8 cellular contexts compared by ENCODE assay signal in the genomic region with DNA sequence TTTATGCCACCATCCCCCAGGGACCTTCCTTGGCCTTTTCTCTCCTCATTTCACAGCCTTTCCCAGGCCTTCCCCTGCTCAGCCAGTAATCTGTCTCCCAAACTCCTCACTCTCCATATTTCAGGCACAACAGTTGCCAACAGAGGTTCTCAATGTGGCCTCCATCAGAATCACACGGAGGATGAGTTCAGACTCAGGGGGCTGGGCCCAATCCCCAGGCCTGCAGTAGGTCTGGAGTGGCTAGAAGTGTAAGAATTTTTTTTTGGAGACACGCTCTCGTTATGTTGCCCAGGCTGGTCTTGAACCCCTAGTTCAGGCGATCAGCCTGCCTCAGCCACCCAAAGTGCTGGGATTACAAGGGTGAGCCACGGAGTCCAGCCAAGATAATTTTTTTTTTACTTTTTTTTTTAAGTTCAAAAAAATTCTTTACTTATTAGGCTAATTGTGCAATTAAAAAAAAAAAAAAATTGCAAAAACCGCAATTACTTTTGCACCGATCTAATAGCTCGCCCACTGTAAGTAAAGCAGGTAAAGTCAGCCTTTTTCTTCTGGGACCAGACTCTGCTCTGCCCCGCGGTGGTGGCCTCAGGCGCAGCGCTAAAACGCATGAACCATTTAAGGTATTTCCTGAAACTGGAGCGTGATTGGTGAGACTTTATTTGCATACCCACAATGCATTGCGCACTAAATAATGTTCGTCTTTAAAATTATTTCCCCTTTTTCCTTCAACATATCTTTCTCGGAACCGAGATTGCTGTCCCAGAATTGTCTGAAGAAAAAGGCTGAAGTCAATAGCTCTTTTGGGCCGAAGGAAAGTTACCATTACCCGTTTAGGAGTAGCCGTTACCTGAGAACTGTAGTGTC. TPM values are rescaled to one million over a fixed set of nuclear protein-coding genes. Genes with fewer than 3 reads are reported as not detected.
DNase-seq lines count a peak whose midpoint lies in the region; ATAC-seq lines count a peak whose summit lies in the region.

No MANE protein-coding gene starts in this region.

- no peak overlapping the region for H2AK5ac ChIP-seq in mesenchymal stem cell (ENCODE audit: low read length, severe bottlenecking)

- no peaks in the 10 kb centered on the region for H3K9me3 Mint-ChIP-seq in activated CD8-positive, alpha-beta memory T cell treated with anti-CD3 and anti-CD28 coated beads, Interleukin-2, amount 10 ng/mL, durations not matched to agents 7 days and 5 days (ENCODE audit: low read depth)
- no peaks in the 10 kb centered on the region for H3K9me3 Mint-ChIP-seq in effector memory CD8-positive, alpha-beta T cell

- no peaks in the 10 kb centered on the region for H3K36me3 ChIP-seq in mesenchymal stem cell (ENCODE audit: control insufficient read depth in 1 of 2, insufficient read depth in 2 of 2, low read depth in 1 of 2, low read length in 2 of 2)

- H3K27ac ChIP-seq in mesenchymal stem cell (ENCODE audit: low read length, poor library complexity, severe bottlenecking), result peak overlapping the region; percentile 99

- H3K4me2 ChIP-seq in mesenchymal stem cell (ENCODE audit: low read length, poor library complexity, severe bottlenecking), result no peak overlapping the region

- H3K4me1 ChIP-seq in mesenchymal stem cell (ENCODE audit: control insufficient read depth, insufficient read depth, low read depth, low read length), result peaks cover 3% of the 10 kb centered on the region

- H3K4me3 ChIP-seq in mesenchymal stem cell (ENCODE audit: insufficient read depth in 1 of 2, low read depth in 1 of 2, low read length in 2 of 2), result peak overlapping the region in 1 of 2 experiments; percentile 7

- no peak overlapping the region for H3K23ac ChIP-seq in mesenchymal stem cell (ENCODE audit: low read length in 2 of 2)

- H3K27me3 ChIP-seq in mesenchymal stem cell (ENCODE audit: control insufficient read depth in 1 of 2, insufficient read depth in 1 of 2, low read length in 2 of 2), result no peaks in the 10 kb centered on the region

- H4K8ac ChIP-seq in mesenchymal stem cell (ENCODE audit: low read length), result no peak overlapping the region

- peak overlapping the region; percentile 92 for H3K9ac ChIP-seq in mesenchymal stem cell (ENCODE audit: low read length)

- H3K27ac Mint-ChIP-seq in activated CD8-positive, alpha-beta memory T cell treated with anti-CD3 and anti-CD28 coated beads, Interleukin-2, amount 10 ng/mL, durations not matched to agents 7 days and 5 days, result peak overlapping the region; percentile 100
- peak overlapping the region; percentile 100 for H3K27ac Mint-ChIP-seq in effector memory CD8-positive, alpha-beta T cell

- CTCF ChIA-PET in activated CD8-positive, alpha-beta memory T cell treated with anti-CD3 and anti-CD28 coated beads, Interleukin-2, amount 10 ng/mL, durations not matched to agents 7 days and 5 days (lab: Charles Lee), result interaction anchor here (1.0 to 2.6 kb wide), 18 partner anchors 8 to 257 kb away, joined by 3 to 12 read pairs (median 4); a partner anchor contains a TSS

- peak overlapping the region; percentile 100 for H2BK5ac ChIP-seq in mesenchymal stem cell (ENCODE audit: low read depth, low read length, poor library complexity, severe bottlenecking)

- H3K4me3 Mint-ChIP-seq in activated CD8-positive, alpha-beta memory T cell treated with anti-CD3 and anti-CD28 coated beads, Interleukin-2, amount 10 ng/mL, durations not matched to agents 7 days and 5 days, result peak overlapping the region; percentile 87
- peak overlapping the region; percentile 91 to 99 for H3K4me3 Mint-ChIP-seq in effector memory CD8-positive, alpha-beta T cell

- H2AFZ ChIP-seq in mesenchymal stem cell (ENCODE audit: low read depth, low read length), result no peak overlapping the region

- peaks cover 23% of the 10 kb centered on the region for H3K27me3 Mint-ChIP-seq in activated CD8-positive, alpha-beta memory T cell treated with anti-CD3 and anti-CD28 coated beads, Interleukin-2, amount 10 ng/mL, durations not matched to agents 7 days and 5 days
- peaks cover 0 to 2% of the 10 kb centered on the region in 2 donors for H3K27me3 Mint-ChIP-seq in effector memory CD8-positive, alpha-beta T cell

- no peak overlapping the region for H3K4ac ChIP-seq in mesenchymal stem cell (ENCODE audit: low read depth in 1 of 2, low read length in 2 of 2)

- DNase-seq in CMK (ENCODE audit: low read depth), result peak; percentile 94
- peak in 74 of 76 experiments; percentile 14 to 94 (median 83) for DNase-seq in HUDEP-2 (lab: John Stamatoyannopoulos, UW; ENCODE audit: unreplicated experiment in 76 of 76)
- peak; percentile 93 to 95 for DNase-seq in NOMO-1 (lab: John Stamatoyannopoulos, UW; ENCODE audit: unreplicated experiment in 2 of 2)
- peak; percentile 96 for DNase-seq in activated CD8-positive, alpha-beta memory T cell treated with anti-CD3 and anti-CD28 coated beads, Interleukin-2, amount 10 ng/mL, durations not matched to agents 7 days and 5 days
- peak; percentile 88 to 93 (median 90) for DNase-seq in effector memory CD8-positive, alpha-beta T cell
- peak; percentile 93 for DNase-seq in mesenchymal stem cell
- DNase-seq in stimulated activated CD8-positive, alpha-beta memory T cell treated with anti-CD3 and anti-CD28 coated beads, Interleukin-12 subunit alpha, Interleukin-12 subunit beta, amount 100 ng/mL, for 1 hour (ENCODE audit: low read depth), result peak; percentile 72

- H3K18ac ChIP-seq in mesenchymal stem cell (ENCODE audit: low read depth in 1 of 2, low read length in 2 of 2), result peak overlapping the region in 1 of 2 experiments; percentile 72

- ATAC-seq in GM21381 (IDR thresholded peaks at IDR 0.05; ENCODE audit: unreplicated experiment), result peak; percentile 45
- peak; percentile 43 for ATAC-seq in activated CD8-positive, alpha-beta memory T cell treated with anti-CD3 and anti-CD28 coated beads, Interleukin-2, amount 10 ng/mL, durations not matched to agents 7 days and 5 days
- peak; percentile 61 for ATAC-seq in effector memory CD8-positive, alpha-beta T cell (replicated peaks)

- H3K79me1 ChIP-seq in mesenchymal stem cell (replicated peaks; ENCODE audit: low read length, poor library complexity, severe bottlenecking), result no peaks in the 10 kb centered on the region

- WGBS in mesenchymal stem cell, result 15% methylated on average over 18 of the region's 21 CpGs

- peaks cover 41% of the 10 kb centered on the region for H3K4me1 Mint-ChIP-seq in activated CD8-positive, alpha-beta memory T cell treated with anti-CD3 and anti-CD28 coated beads, Interleukin-2, amount 10 ng/mL, durations not matched to agents 7 days and 5 days
- H3K4me1 Mint-ChIP-seq in effector memory CD8-positive, alpha-beta T cell (ENCODE audit: low read depth in 2 of 2), result peaks cover 26 to 28% of the 10 kb centered on the region in 2 donors

- H2BK15ac ChIP-seq in mesenchymal stem cell (ENCODE audit: low read depth, poor library complexity, severe bottlenecking), result no peak overlapping the region

- H2BK12ac ChIP-seq in mesenchymal stem cell (ENCODE audit: low read length in 2 of 2), result no peak overlapping the region

- no peak overlapping the region for H2BK120ac ChIP-seq in mesenchymal stem cell (ENCODE audit: low read depth, low read length)

- no peaks in the 10 kb centered on the region for H3K9me3 ChIP-seq in mesenchymal stem cell (ENCODE audit: control insufficient read depth, low read length)

- no peaks in the 10 kb centered on the region for H3K36me3 Mint-ChIP-seq in activated CD8-positive, alpha-beta memory T cell treated with anti-CD3 and anti-CD28 coated beads, Interleukin-2, amount 10 ng/mL, durations not matched to agents 7 days and 5 days
- H3K36me3 Mint-ChIP-seq in effector memory CD8-positive, alpha-beta T cell (ENCODE audit: insufficient read depth), result peaks cover 58% of the 10 kb centered on the region

- H4K91ac ChIP-seq in mesenchymal stem cell (ENCODE audit: low read length), result no peak overlapping the region

- no peak overlapping the region for H3K14ac ChIP-seq in mesenchymal stem cell (ENCODE audit: low read length in 2 of 2)

RNA-seq across cellular contexts. Expression of a gene that starts 18.7 kb away (rescaled TPM):
- 10 to 100 TPM; 44.2 to 44.6 TPM for total RNA-seq in activated CD8-positive, alpha-beta memory T cell treated with anti-CD3 and anti-CD28 coated beads, Interleukin-2, amount 10 ng/mL, durations not matched to agents 7 days and 5 days
- 27.9 TPM for polyA plus RNA-seq in mesenchymal stem cell (2013, experiment 1 of 2)
- 27.6 TPM for polyA plus RNA-seq in mesenchymal stem cell (2013, experiment 2 of 2)

RNA-seq across cellular contexts. Expression of a gene that starts 27.0 kb away (rescaled TPM):
- 10 to 100 TPM; 17.6 to 20.8 TPM for total RNA-seq in activated CD8-positive, alpha-beta memory T cell treated with anti-CD3 and anti-CD28 coated beads, Interleukin-2, amount 10 ng/mL, durations not matched to agents 7 days and 5 days
- polyA plus RNA-seq in mesenchymal stem cell (2013, experiment 1 of 2), result 269 TPM
- polyA plus RNA-seq in mesenchymal stem cell (2013, experiment 2 of 2), result 276 TPM

RNA-seq across cellular contexts. Expression of a gene that starts 48.8 kb away (rescaled TPM):
- total RNA-seq in activated CD8-positive, alpha-beta memory T cell treated with anti-CD3 and anti-CD28 coated beads, Interleukin-2, amount 10 ng/mL, durations not matched to agents 7 days and 5 days, result not detected
- not detected for polyA plus RNA-seq in mesenchymal stem cell (2013, experiment 1 of 2)
- 0.07 TPM for polyA plus RNA-seq in mesenchymal stem cell (2013, experiment 2 of 2)

RNA-seq across cellular contexts. Expression of a gene that starts 59.9 kb away (rescaled TPM):
- not detected for total RNA-seq in activated CD8-positive, alpha-beta memory T cell treated with anti-CD3 and anti-CD28 coated beads, Interleukin-2, amount 10 ng/mL, durations not matched to agents 7 days and 5 days
- polyA plus RNA-seq in mesenchymal stem cell (2013, experiment 1 of 2), result not detected
- polyA plus RNA-seq in mesenchymal stem cell (2013, experiment 2 of 2), result not detected
